1 cellular context compared by ENCODE assay signal in genomic region chr11:44651535-44652130, GRCh38.
TF ChIP-seq lines count a peak whose summit lies in the region.

No MANE protein-coding gene starts in this region.

TF ChIP-seq in IMR-90, 13 proteins besides CTCF, POLR2A, EP300 and RAD21:
- TF ChIP-seq RCOR1 (IDR thresholded peaks at IDR 0.05; ENCODE audit: insufficient replicate concordance, low read length) (no peak), MAZ (IDR thresholded peaks at IDR 0.05; ENCODE audit: borderline replicate concordance, low read depth, low read length) (no peak), FOS (IDR thresholded peaks at IDR 0.05; ENCODE audit: low read depth, low read length) (no peak), NFE2L2 (IDR thresholded peaks at IDR 0.05; ENCODE audit: low read depth, low read length) (no peak), ELK1 (IDR thresholded peaks at IDR 0.05; ENCODE audit: borderline replicate concordance, low read depth, low read length) (no peak), MAFK (IDR thresholded peaks at IDR 0.05; ENCODE audit: low read depth, low read length) (no peak), CEBPB (IDR thresholded peaks at IDR 0.05; ENCODE audit: low read depth, low read length) (no peak), SMC3 (IDR thresholded peaks at IDR 0.05; ENCODE audit: low read depth, low read length) (no peak), RFX5 (IDR thresholded peaks at IDR 0.05; ENCODE audit: low read depth, low read length) (no peak), MXI1 (IDR thresholded peaks at IDR 0.05; ENCODE audit: borderline replicate concordance, low read depth, low read length) (no peak), CHD1 (IDR thresholded peaks at IDR 0.05; ENCODE audit: low read depth, low read length) (no peak)
- TF ChIP-seq, protein P1, sequence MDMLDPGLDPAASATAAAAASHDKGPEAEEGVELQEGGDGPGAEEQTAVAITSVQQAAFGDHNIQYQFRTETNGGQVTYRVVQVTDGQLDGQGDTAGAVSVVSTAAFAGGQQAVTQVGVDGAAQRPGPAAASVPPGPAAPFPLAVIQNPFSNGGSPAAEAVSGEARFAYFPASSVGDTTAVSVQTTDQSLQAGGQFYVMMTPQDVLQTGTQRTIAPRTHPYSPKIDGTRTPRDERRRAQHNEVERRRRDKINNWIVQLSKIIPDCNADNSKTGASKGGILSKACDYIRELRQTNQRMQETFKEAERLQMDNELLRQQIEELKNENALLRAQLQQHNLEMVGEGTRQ (IDR thresholded peaks at IDR 0.05; ENCODE audit: low read depth, low read length) = no peak
